ENCODE assay signal across 8 cellular contexts in genomic region chr15:45307230-45307924, GRCh38. TPM values are rescaled to one million over a fixed set of nuclear protein-coding genes. Genes with fewer than 3 reads are reported as not detected.
DNase-seq lines count a peak whose midpoint lies in the region; ATAC-seq and TF ChIP-seq lines count a peak whose summit lies in the region.

No MANE protein-coding gene starts in this region.

- no peaks in the 10 kb centered on the region for H3K9me2 ChIP-seq in DOHH2 (replicated peaks; ENCODE audit: control insufficient read depth, low read length)

- H3K27ac ChIP-seq in DOHH2 (ENCODE audit: low read depth, low read length) = no peak overlapping the region
- peak overlapping the region; percentile 4; the same call in 1 of the 2 replicates for H3K27ac ChIP-seq in VCaP
- no peak overlapping the region for H3K27ac ChIP-seq in prostate gland

- 0 out of 2 replicates have a peak overlapping the region, but pooled peaks have one; percentile 12 for H3K4me3 ChIP-seq in DOHH2 (ENCODE audit: low read length)
- H3K4me3 ChIP-seq in prostate gland = no peak overlapping the region

- H4K20me1 ChIP-seq in DOHH2 (ENCODE audit: control insufficient read depth, insufficient read depth, low read depth, low read length) = no peaks in the 10 kb centered on the region

- H3K4me1 ChIP-seq in DOHH2 (ENCODE audit: control insufficient read depth, low read length) (no peaks in the 10 kb centered on the region), prostate gland (replicated peaks) (no peaks in the 10 kb centered on the region)

- 31% methylated on average over 5 of the region's 5 CpGs for WGBS in prostate gland

- no peak for TF ChIP-seq POLR2A in prostate gland (IDR thresholded peaks at IDR 0.05)

- H3K79me2 ChIP-seq in DOHH2 (ENCODE audit: control insufficient read depth, low read length) = no peaks in the 10 kb centered on the region

- H3K36me3 ChIP-seq in DOHH2 (ENCODE audit: control insufficient read depth, low read length) = no peaks in the 10 kb centered on the region
- no peaks in the 10 kb centered on the region for H3K36me3 ChIP-seq in prostate gland

- H3K9me3 ChIP-seq in DOHH2 (ENCODE audit: control insufficient read depth, insufficient read depth, low read length) = no peaks in the 10 kb centered on the region
- H3K9me3 ChIP-seq in prostate gland = no peaks in the 10 kb centered on the region

- peak overlapping the region; percentile 22; the same call in 1 of the 2 replicates for H3K4me2 ChIP-seq in DOHH2 (ENCODE audit: low read length)

- peak; percentile 36 for TF ChIP-seq CTCF in DOHH2 (IDR thresholded peaks at IDR 0.05; ENCODE audit: low read depth, low read length, poor library complexity, severe bottlenecking)
- peak; percentile 81 for TF ChIP-seq CTCF in VCaP (conservative IDR thresholded peaks at IDR 0.05)
- TF ChIP-seq CTCF in prostate gland (IDR thresholded peaks at IDR 0.05) = peak in 3 of 4 experiments; percentile 57 to 84 (median 80)

- intact Hi-C loops in prostate gland (cut with DNase I) = loop anchor here (2.0 kb wide), 1 partner anchor 95 kb away; a partner anchor contains a TSS

- peaks cover 17% of the 10 kb centered on the region for H3K27me3 ChIP-seq in DOHH2 (ENCODE audit: control insufficient read depth, low read length)
- H3K27me3 ChIP-seq in prostate gland (replicated peaks; ENCODE audit: insufficient read depth) = no peaks in the 10 kb centered on the region

- no peak for ATAC-seq in HG03175 (IDR thresholded peaks at IDR 0.05; ENCODE audit: unreplicated experiment)

- H3F3A ChIP-seq in DOHH2 (ENCODE audit: control insufficient read depth, insufficient read depth) = no peaks in the 10 kb centered on the region

- DNase-seq in HPDE6-E6E7 (ENCODE audit: extremely low spot score) (peak; percentile 22), foreskin melanocyte (peak; percentile 99), prostate gland (ENCODE audit: low spot score) (peak; percentile 8), NCI-H1105 treated with DMSO at 0.1 percent for 48 hours (lab: John Stamatoyannopoulos, UW) (no peak)
- no peak for DNase-seq in stimulated activated CD8-positive, alpha-beta memory T cell treated with anti-CD3 and anti-CD28 coated beads, Interleukin-4, amount 100 ng/mL, for 48 hours

RNA-seq across cellular contexts. Expression of gene SLC28A2, which starts 55.3 kb away (rescaled TPM):
- total RNA-seq in prostate gland = under 1 TPM in 1 of 2 donors, not detected in 1; 0.51 TPM

Comparison
In these comparisons a context has a peak if more than half of its experiments do, and no peak if none do; other contexts are left out.
1. DNase-seq: peak in HPDE6-E6E7 (single experiment), foreskin melanocyte (single experiment) and prostate gland (single experiment); none in stimulated activated CD8-positive, alpha-beta memory T cell treated with anti-CD3 and anti-CD28 coated beads, Interleukin-4, amount 100 ng/mL, for 48 hours (single experiment) and NCI-H1105 treated with DMSO at 0.1 percent for 48 hours (single experiment).
2. Peak in every context shown above with its lines, with median percentiles within 50 percentile points of each other: CTCF ChIP-seq.